ENCODE assay signal across 34 cellular contexts in genomic region chr3:174882789-174883188, GRCh38.
"Had no signal": no experiment of that assay in that cellular context is flagged by ENCODE, and none has a peak within 500 bp of the region (broad histone marks: within the 10 kb centered on the region; RNA-seq: fewer than 3 reads in every experiment).

No MANE protein-coding gene starts in this region.

- H3K27me3 ChIP-seq: MG63 had no signal

- H3K4me3 ChIP-seq: MG63 had no signal

- H3K36me3 ChIP-seq: MG63 had no signal

- H3K9me3 ChIP-seq: MG63 had no signal

- DNase-seq: Karpas-422, Kasumi-1, MG63, MM.1S, MV-4-11, NCI-H1048, NCI-H1092, NCI-H1092 treated with DMSO at 0.1 percent for 48 hours, NCI-H1105, NCI-H1105 treated with DMSO at 0.1 percent for 48 hours, NCI-H1417, NCI-H1417 treated with DMSO at 0.1 percent for 48 hours, NCI-H1436, NCI-H1436 treated with DMSO at 0.1 percent for 48 hours, NCI-H146, NCI-H1694, NCI-H1694 treated with DMSO at 0.1 percent for 48 hours, NCI-H187, NCI-H187 treated with DMSO at 0.1 percent for 48 hours, NCI-H1930, NCI-H2029, NCI-H2029 treated with DMSO at 0.1 percent for 48 hours, NCI-H2081, NCI-H2081 treated with DMSO at 0.1 percent for 48 hours, NCI-H2107, NCI-H2171, NCI-H2171 treated with DMSO at 0.1 percent for 48 hours, NCI-H2227 treated with DMSO at 0.1 percent for 48 hours, NCI-H226, NCI-H345, NCI-H446, NCI-H446 treated with DMSO at 0.1 percent for 48 hours, NCI-H510A, NCI-H510A treated with DMSO at 0.1 percent for 48 hours had no signal
